ENCODE assay signal across 11 cellular contexts in genomic region chr5:173923236-173924104, GRCh38. TPM values are rescaled to one million over a fixed set of nuclear protein-coding genes. Genes with fewer than 3 reads are reported as not detected.
A peak's percentile ranks its signal among the peaks of the same experiment; 100 is the strongest.
DNase-seq lines count a peak whose midpoint lies in the region; ATAC-seq and TF ChIP-seq lines count a peak whose summit lies in the region.
"Had no signal": no experiment of that assay in that cellular context is flagged by ENCODE, and none has a peak within 500 bp of the region (broad histone marks: within the 10 kb centered on the region; RNA-seq: fewer than 3 reads in every experiment).

No MANE protein-coding gene starts in this region.

- DNase-seq in GM23338 (ENCODE audit: low spot score) (peak; percentile 50), body of pancreas (no peak), smooth muscle cell (lab: John Stamatoyannopoulos, UW; ENCODE audit: unreplicated experiment) (no peak), OCI-M2 (lab: John Stamatoyannopoulos, UW; ENCODE audit: unreplicated experiment) (no peak), DMS79 treated with DMSO at 0.1 percent for 48 hours (lab: John Stamatoyannopoulos, UW) (no peak), NCI-H1092 (lab: John Stamatoyannopoulos, UW) (no peak)
- no peak for DNase-seq in CD4-positive, alpha-beta memory T cell
- DNase-seq: activated CD4-positive, CD25-positive, alpha-beta regulatory T cell treated with anti-CD3 and anti-CD28 coated beads, Interleukin-2, amount 50 U/mL, for 72 hours; NCI-H1105; occipital lobe had no signal

- H3K27ac ChIP-seq in GM23338 (ENCODE audit: low read depth) (peak overlapping the region; percentile 28; the same call in 1 of the 2 replicates), body of pancreas (peak overlapping the region in 3 of 4 donors; percentile 22 to 27 (median 26)), iPS-20b (ENCODE audit: low read length) (peak overlapping the region; percentile 18), smooth muscle cell (ENCODE audit: low read depth) (peak overlapping the region; percentile 45)
- no peak overlapping the region for H3K27ac ChIP-seq in CD4-positive, alpha-beta memory T cell (ENCODE audit: low read depth, low read length)

- H3K27me3 Mint-ChIP-seq in GM23338 (ENCODE audit: insufficient read depth, low read depth, poor library complexity) = no peaks in the 10 kb centered on the region
- no peaks in the 10 kb centered on the region for H3K27me3 Mint-ChIP-seq in CD4-positive, alpha-beta memory T cell

- H3K36me3 Mint-ChIP-seq in GM23338 (ENCODE audit: low read depth) = peaks cover 2% of the 10 kb centered on the region; the same call in 2 of the 3 replicates
- H3K36me3 Mint-ChIP-seq in CD4-positive, alpha-beta memory T cell = peaks cover 5% of the 10 kb centered on the region in 2 donors

- no peaks in the 10 kb centered on the region for H3K9me3 Mint-ChIP-seq in GM23338
- H3K9me3 Mint-ChIP-seq in CD4-positive, alpha-beta memory T cell = no peaks in the 10 kb centered on the region

- peak overlapping the region; percentile 20; the same call in 1 of the 2 replicates for H3K9ac ChIP-seq in iPS-20b (ENCODE audit: low read depth, low read length)
- peak overlapping the region; percentile 11 for H3K9ac ChIP-seq in smooth muscle cell (ENCODE audit: low read depth)

- H3K9me2 ChIP-seq in GM23338 (ENCODE audit: insufficient read depth) = no peaks in the 10 kb centered on the region

- no peak overlapping the region for H3K4me3 Mint-ChIP-seq in GM23338
- H3K4me3 Mint-ChIP-seq in CD4-positive, alpha-beta memory T cell = no peak overlapping the region

- TF ChIP-seq POLR2A in body of pancreas (IDR thresholded peaks at IDR 0.05) = no peak

- H3K4me2 ChIP-seq in GM23338 (peak overlapping the region; percentile 35; the same call in 1 of the 2 replicates), smooth muscle cell (peak overlapping the region; percentile 70)

- H3F3A ChIP-seq in GM23338 (replicated peaks; ENCODE audit: low read depth) (no peaks in the 10 kb centered on the region), smooth muscle cell (ENCODE audit: low read depth) (peaks cover 11% of the 10 kb centered on the region)

- no peak overlapping the region for H2AFZ ChIP-seq in GM23338
- no peak overlapping the region for H2AFZ ChIP-seq in smooth muscle cell (ENCODE audit: low read depth)

- H3K36me3 ChIP-seq in GM23338 (ENCODE audit: insufficient read depth) (no peaks in the 10 kb centered on the region), body of pancreas (replicated peaks in 1 of 2; ENCODE audit: insufficient read depth in 1 of 2, low read depth in 2 of 2) (no peaks in the 10 kb centered on the region), iPS-20b (ENCODE audit: insufficient read depth, low read depth, low read length) (no peaks in the 10 kb centered on the region), smooth muscle cell (ENCODE audit: low read depth) (no peaks in the 10 kb centered on the region)
- no peaks in the 10 kb centered on the region for H3K36me3 ChIP-seq in CD4-positive, alpha-beta memory T cell (ENCODE audit: insufficient read depth, low read length)

- no peak overlapping the region for H3K4me3 ChIP-seq in GM23338
- H3K4me3 ChIP-seq in body of pancreas = no peak overlapping the region
- H3K4me3 ChIP-seq in iPS-20b (ENCODE audit: low read length) = no peak overlapping the region
- no peak overlapping the region for H3K4me3 ChIP-seq in smooth muscle cell
- no peak overlapping the region for H3K4me3 ChIP-seq in CD4-positive, alpha-beta memory T cell (ENCODE audit: low read length in 2 of 2)

- H3K27me3 ChIP-seq in GM23338 (ENCODE audit: insufficient read depth) = no peaks in the 10 kb centered on the region
- H3K27me3 ChIP-seq in body of pancreas = no peaks in the 10 kb centered on the region
- no peaks in the 10 kb centered on the region for H3K27me3 ChIP-seq in iPS-20b (ENCODE audit: insufficient read depth, low read length)
- no peaks in the 10 kb centered on the region for H3K27me3 ChIP-seq in smooth muscle cell (ENCODE audit: low read depth)
- H3K27me3 ChIP-seq in CD4-positive, alpha-beta memory T cell (ENCODE audit: insufficient read depth, low read length) = no peaks in the 10 kb centered on the region

- H3K4me1 Mint-ChIP-seq in GM23338 = peaks cover 33% of the 10 kb centered on the region
- H3K4me1 Mint-ChIP-seq in CD4-positive, alpha-beta memory T cell = peaks cover 5 to 15% (median 10%) of the 10 kb centered on the region in 4 donors

- ATAC-seq in GM23338 (no peak), body of pancreas (no peak)

- peak overlapping the region; percentile 88 for H3K27ac Mint-ChIP-seq in GM23338
- peak overlapping the region in 1 of 7 donors; percentile 8 for H3K27ac Mint-ChIP-seq in CD4-positive, alpha-beta memory T cell

- H3K4me1 ChIP-seq in GM23338 (ENCODE audit: insufficient read depth) = peaks cover 40% of the 10 kb centered on the region
- peaks cover 84% of the 10 kb centered on the region for H3K4me1 ChIP-seq in body of pancreas
- peaks cover 28% of the 10 kb centered on the region for H3K4me1 ChIP-seq in iPS-20b (ENCODE audit: insufficient read depth, low read length)
- H3K4me1 ChIP-seq in smooth muscle cell (ENCODE audit: low read depth) = peaks cover 54% of the 10 kb centered on the region
- H3K4me1 ChIP-seq in CD4-positive, alpha-beta memory T cell (ENCODE audit: insufficient read depth, low read length) = peaks cover 20% of the 10 kb centered on the region

- H4K20me1 ChIP-seq in GM23338 (replicated peaks; ENCODE audit: insufficient read depth) = no peaks in the 10 kb centered on the region
- peaks cover 72% of the 10 kb centered on the region for H4K20me1 ChIP-seq in smooth muscle cell (ENCODE audit: low read depth)

- no peaks in the 10 kb centered on the region for H3K9me3 ChIP-seq in body of pancreas
- H3K9me3 ChIP-seq in iPS-20b (ENCODE audit: insufficient read depth, low read depth, low read length) = no peaks in the 10 kb centered on the region
- H3K9me3 ChIP-seq in smooth muscle cell (replicated peaks; ENCODE audit: low read depth) = no peaks in the 10 kb centered on the region
- no peaks in the 10 kb centered on the region for H3K9me3 ChIP-seq in CD4-positive, alpha-beta memory T cell (ENCODE audit: control insufficient read depth in 1 of 2, low read length in 2 of 2)

- TF ChIP-seq CTCF in GM23338 (conservative IDR thresholded peaks at IDR 0.05; ENCODE audit: low read depth in 2 of 2) = no peak
- TF ChIP-seq CTCF in body of pancreas (IDR thresholded peaks at IDR 0.05) = no peak
- no peak for TF ChIP-seq CTCF in smooth muscle cell (IDR thresholded peaks at IDR 0.05; ENCODE audit: borderline replicate concordance, insufficient read depth, poor library complexity, severe bottlenecking)

- 65 to 74% methylated on average over 3 of the region's 3 CpGs for WGBS in body of pancreas, 2 donors
- WGBS in smooth muscle cell (ENCODE audit: low lambda C conversion rate) = 57% methylated on average over 3 of the region's 3 CpGs

- CTCF ChIA-PET in CD4-positive, alpha-beta memory T cell (lab: Charles Lee; ENCODE audit: partially characterized antibody) = interaction anchor here (0.9 to 5.5 kb wide), 5 partner anchors 9 to 306 kb away, joined by 3 to 116 read pairs (median 4); partner anchors contain the start of genes BOD1 and CPEB4

- intact Hi-C loops in body of pancreas (cut with DNase I) = no loop called here
- intact Hi-C loops in CD4-positive, alpha-beta memory T cell (cut with micrococcal nuclease) = no loop called here

- H3K79me2 ChIP-seq in GM23338 (replicated peaks; ENCODE audit: insufficient read depth) = peaks cover 20% of the 10 kb centered on the region
- peaks cover 31% of the 10 kb centered on the region for H3K79me2 ChIP-seq in smooth muscle cell (ENCODE audit: low read depth)

- POLR2A ChIA-PET in CD4-positive, alpha-beta memory T cell (lab: Charles Lee; ENCODE audit: partially characterized antibody) = no interaction called here

TF ChIP-seq in GM23338, 12 proteins besides CTCF, POLR2A, EP300 and RAD21 (continues in another document):
- TF ChIP-seq ZNF114 (CRISPR knock-in tag; IDR thresholded peaks at IDR 0.05) (no peak), REST (IDR thresholded peaks at IDR 0.05; ENCODE audit: unreplicated experiment) (no peak), ZNF331 (CRISPR knock-in tag; IDR thresholded peaks at IDR 0.05; ENCODE audit: low read depth) (no peak), CREB1 (CRISPR knock-in tag; IDR thresholded peaks at IDR 0.05; ENCODE audit: low read depth) (no peak), JUNB (IDR thresholded peaks at IDR 0.05; ENCODE audit: unreplicated experiment) (no peak), EZH2phosphoT487 (IDR thresholded peaks at IDR 0.05; ENCODE audit: unreplicated experiment) (no peak), NANOG (IDR thresholded peaks at IDR 0.05; ENCODE audit: borderline replicate concordance) (no peak)

RNA-seq across cellular contexts. Expression of gene CPEB4, which starts 35.3 kb away (rescaled TPM):
- total RNA-seq in GM23338 (2014; rRNA removed; shearing (Covaris generic)) = 7.3 and 10.2 TPM in 2 replicates
- polyA plus RNA-seq in GM23338 (2016; fragmentation: Nextera tagmentation; extraction: Ambion mirVana) (4.7 and 5.9 TPM in 2 replicates), smooth muscle cell (5.1 and 8.0 TPM in 2 replicates)
- total RNA-seq in body of pancreas (10 to 100 TPM; 35.3 to 35.6 TPM), smooth muscle cell (30.7 and 38.5 TPM in 2 replicates)
- 10 to 100 TPM; 17.1 to 18.3 TPM for total RNA-seq in CD4-positive, alpha-beta memory T cell
- 1 to 10 TPM; 1.9 to 6.1 TPM for polyA plus RNA-seq in CD4-positive, alpha-beta memory T cell
